Comparison of ENCODE assay signal across 22 cellular contexts in genomic region chr22:39685336-39686177, GRCh38.
"Had no signal": no experiment of that assay in that cellular context is flagged by ENCODE, and none has a peak within 500 bp of the region (broad histone marks: within the 10 kb centered on the region; RNA-seq: fewer than 3 reads in every experiment).

No MANE protein-coding gene starts in this region.

- H3K4me3 Mint-ChIP-seq: activated CD4-positive, alpha-beta T cell treated with anti-CD3 and anti-CD28 coated beads, Interleukin-2, amount 10 ng/mL, durations not matched to agents 7 days and 5 days; natural killer cell treated with Interleukin-12 subunit alpha and Interleukin-12 subunit beta and Interleukin-15 and Interleukin-18, amount 100 ng/mL, for 72 hours; T-helper 1 cell treated with Interleukin-12 subunit alpha and Interleukin-12 subunit beta and Interleukin-4 antibody, amounts not matched to agents 30 μg/mL and 1 μg/mL, for 36 hours had no signal

- H3K27me3 Mint-ChIP-seq: activated naive CD4-positive, alpha-beta T cell treated with anti-CD3 and anti-CD28 coated beads, Interleukin-2, amount 50 U/mL, for 24 hours had no signal

- H3K9me3 Mint-ChIP-seq: activated CD4-positive, alpha-beta T cell treated with anti-CD3 and anti-CD28 coated beads, Interleukin-2, amount 10 ng/mL, durations not matched to agents 7 days and 5 days; activated naive CD4-positive, alpha-beta T cell treated with anti-CD3 and anti-CD28 coated beads, Interleukin-2, amount 50 U/mL, for 24 hours; natural killer cell treated with Interleukin-12 subunit alpha and Interleukin-12 subunit beta and Interleukin-15 and Interleukin-18, amount 100 ng/mL, for 72 hours; T-helper 1 cell treated with Interleukin-12 subunit alpha and Interleukin-12 subunit beta and Interleukin-4 antibody, amounts not matched to agents 30 μg/mL and 1 μg/mL, for 36 hours had no signal

- FAIRE-seq: astrocyte, bronchial epithelial cell had no signal

- DNase-seq: activated CD4-positive, alpha-beta T cell treated with anti-CD3 and anti-CD28 coated beads, Interleukin-2, amount 10 ng/mL, durations not matched to agents 7 days and 5 days; activated CD8-positive, alpha-beta memory T cell treated with anti-CD3 and anti-CD28 coated beads for 24 hours; activated CD8-positive, alpha-beta memory T cell treated with anti-CD3 and anti-CD28 coated beads, Interleukin-2, amount 50 U/mL, for 48 hours; activated gamma-delta T cell; cerebellar nuclear complex; effector CD4-positive, alpha-beta T cell; gastrocnemius medialis; head of caudate nucleus; posterior cingulate gyrus; stimulated activated CD4-positive, alpha-beta T cell treated with anti-CD3 and anti-CD28 coated beads, Interleukin-12 subunit alpha, Interleukin-12 subunit beta, amount 100 ng/mL, for 4 hours; stimulated activated CD4-positive, alpha-beta T cell treated with anti-CD3 and anti-CD28 coated beads, Interleukin-1b, Interleukin-23, amount 100 ng/mL, for 48 hours; stimulated activated CD8-positive, alpha-beta memory T cell treated with anti-CD3 and anti-CD28 coated beads, Interleukin-4, amount 100 ng/mL, for 48 hours; stomach had no signal

- H3K4me1 ChIP-seq: gastrocnemius medialis had no signal

- H3K27ac ChIP-seq: gastrocnemius medialis, stomach, thoracic aorta, upper lobe of left lung had no signal

- H3K4me1 Mint-ChIP-seq: activated CD4-positive, alpha-beta T cell treated with anti-CD3 and anti-CD28 coated beads, Interleukin-2, amount 10 ng/mL, durations not matched to agents 7 days and 5 days; activated naive CD4-positive, alpha-beta T cell treated with anti-CD3 and anti-CD28 coated beads, Interleukin-2, amount 50 U/mL, for 24 hours had no signal

- H3K9me3 ChIP-seq: gastrocnemius medialis, stomach, thoracic aorta, upper lobe of left lung had no signal

- ATAC-seq: activated CD4-positive, CD25-positive, alpha-beta regulatory T cell treated with anti-CD3 and anti-CD28 coated beads, Interleukin-2, amount 50 U/mL, for 24 hours; esophagus mucosa; gastrocnemius medialis; natural killer cell treated with Interleukin-12 subunit alpha and Interleukin-12 subunit beta and Interleukin-15 and Interleukin-18, amount 100 ng/mL, for 72 hours had no signal

- H3K4me3 ChIP-seq: gastrocnemius medialis, thoracic aorta, upper lobe of left lung had no signal

- H3K36me3 ChIP-seq: gastrocnemius medialis, stomach, thoracic aorta, upper lobe of left lung had no signal

- H3K27ac Mint-ChIP-seq: activated CD4-positive, alpha-beta T cell treated with anti-CD3 and anti-CD28 coated beads, Interleukin-2, amount 10 ng/mL, durations not matched to agents 7 days and 5 days; natural killer cell treated with Interleukin-12 subunit alpha and Interleukin-12 subunit beta and Interleukin-15 and Interleukin-18, amount 100 ng/mL, for 72 hours; T-helper 1 cell treated with Interleukin-12 subunit alpha and Interleukin-12 subunit beta and Interleukin-4 antibody, amounts not matched to agents 30 μg/mL and 1 μg/mL, for 36 hours had no signal
